8 cellular contexts compared by ENCODE assay signal in genomic region chr6:35804996-35805736, GRCh38. TPM values are rescaled to one million over a fixed set of nuclear protein-coding genes. Genes with fewer than 3 reads are reported as not detected.
DNase-seq lines count a peak whose midpoint lies in the region; ATAC-seq and TF ChIP-seq lines count a peak whose summit lies in the region.
"Had no signal": no experiment of that assay in that cellular context is flagged by ENCODE, and none has a peak within 500 bp of the region (broad histone marks: within the 10 kb centered on the region; RNA-seq: fewer than 3 reads in every experiment).

Gene LHFPL5 (plus strand): TSS chr6:35805352. CDS start chr6:35805671, 319 bp downstream.

- DNase-seq in GM13977 (ENCODE audit: low spot score): peak; percentile 85
- peak; percentile 6 for DNase-seq in NCI-H2081 treated with DMSO at 0.1 percent for 48 hours (lab: John Stamatoyannopoulos, UW)
- DNase-seq in activated CD4-positive, alpha-beta T cell treated with anti-CD3 and anti-CD28 coated beads, Interleukin-2, amount 50 U/mL, for 48 hours: peak; percentile 53 to 56
- DNase-seq in endothelial cell (ENCODE audit: low spot score): peak; percentile 85

- no peaks in the 10 kb centered on the region for H3K36me3 Mint-ChIP-seq in endothelial cell (ENCODE audit: low read depth, unreplicated experiment)
- H3K36me3 Mint-ChIP-seq in nephron (ENCODE audit: low read depth): no peaks in the 10 kb centered on the region

- no peak within 1 kb of the TSS for H3K27ac Mint-ChIP-seq in endothelial cell (ENCODE audit: unreplicated experiment)
- H3K27ac Mint-ChIP-seq in nephron: no peak within 1 kb of the TSS

- H3K9me3 Mint-ChIP-seq in endothelial cell (ENCODE audit: unreplicated experiment): no peaks in the 10 kb centered on the region
- H3K9me3 Mint-ChIP-seq in nephron: no peaks in the 10 kb centered on the region

- no peaks in the 10 kb centered on the region for H3K4me1 Mint-ChIP-seq in endothelial cell (ENCODE audit: unreplicated experiment)
- H3K4me1 Mint-ChIP-seq in nephron: peaks cover 7% of the 10 kb centered on the region

- peaks cover 2% of the 10 kb centered on the region for H3K27me3 Mint-ChIP-seq in endothelial cell (ENCODE audit: unreplicated experiment)
- peaks cover 11% of the 10 kb centered on the region for H3K27me3 Mint-ChIP-seq in nephron (ENCODE audit: low read depth)

- TF ChIP-seq CTCF in GM13977 (IDR thresholded peaks at IDR 0.05; ENCODE audit: extremely low read depth, insufficient read depth, missing control alignments) (no peak), endothelial cell (IDR thresholded peaks at IDR 0.05; ENCODE audit: unreplicated experiment) (no peak), nephron (IDR thresholded peaks at IDR 0.05; ENCODE audit: unreplicated experiment in 3 of 3) (no peak)

- in situ Hi-C loops in GM13977 (cut with MboI; ENCODE audit: low pct_unique_long_range_greater_than_20kb, low sequenced_read_pairs, unreplicated experiment): no loop called here

- peak within 1 kb of the TSS; percentile 62 for H3K4me3 Mint-ChIP-seq in endothelial cell (ENCODE audit: unreplicated experiment)
- H3K4me3 Mint-ChIP-seq in nephron: peak within 1 kb of the TSS; percentile 63 to 69 (median 66)

- ATAC-seq in GM21381 (IDR thresholded peaks at IDR 0.05; ENCODE audit: unreplicated experiment) (no peak), GM19328 (IDR thresholded peaks at IDR 0.05; ENCODE audit: unreplicated experiment) (no peak)

RNA-seq across cellular contexts. Expression of gene LHFPL5, which starts in this region (rescaled TPM):
- not detected for total RNA-seq in endothelial cell (ENCODE audit: unreplicated experiment)
- total RNA-seq: T-helper 1 cell treated with Interleukin-12 subunit alpha and Interleukin-12 subunit beta and Interleukin-4 antibody, amounts not matched to agents 30 ng/mL and 1 ng/mL, for 36 hours had no signal

Comparison
In these comparisons a context has a peak if more than half of its experiments do, and no peak if none do; other contexts are left out.
1. Peak in DNase-seq in endothelial cell; RNA of the gene not detected or under 1 TPM.
2. DNase-seq: peak in every context shown above with its lines; median percentile 85 in GM13977; 85 in endothelial cell; 54 in activated CD4-positive, alpha-beta T cell treated with anti-CD3 and anti-CD28 coated beads, Interleukin-2, amount 50 U/mL, for 48 hours; 6 in NCI-H2081 treated with DMSO at 0.1 percent for 48 hours.